ENCODE assay signal across 13 cellular contexts in genomic region chr17:8837438-8838075, GRCh38. TPM values are rescaled to one million over a fixed set of nuclear protein-coding genes. Genes with fewer than 3 reads are reported as not detected.
DNase-seq lines count a peak whose midpoint lies in the region; ATAC-seq lines count a peak whose summit lies in the region.
"Had no signal": no experiment of that assay in that cellular context is flagged by ENCODE, and none has a peak within 500 bp of the region (broad histone marks: within the 10 kb centered on the region; RNA-seq: fewer than 3 reads in every experiment).

No MANE protein-coding gene starts in this region.

- H3K27me3 ChIP-seq in mesendoderm (ENCODE audit: insufficient read depth, low read length, poor library complexity), result no peaks in the 10 kb centered on the region

- in situ Hi-C loops in G401 (cut with HindIII; ENCODE audit: low sequenced_read_pairs), result no loop called here
- in situ Hi-C loops in KBM-7 (cut with MboI; ENCODE audit: low pct_unique_long_range_greater_than_20kb, low sequenced_read_pairs), result no loop called here

- H3K79me1 ChIP-seq in mesendoderm (ENCODE audit: low read length), result no peaks in the 10 kb centered on the region

- H3K18ac ChIP-seq in mesendoderm (ENCODE audit: low read length), result no peak overlapping the region

- no peak overlapping the region for H3K4ac ChIP-seq in mesendoderm (ENCODE audit: low read depth, low read length)

- no peak overlapping the region for H3K4me3 ChIP-seq in mesendoderm (ENCODE audit: low read length)

- H3K4me1 ChIP-seq in mesendoderm (ENCODE audit: control insufficient read depth, low read depth, low read length), result no peaks in the 10 kb centered on the region

- H3K27ac ChIP-seq in mesendoderm (ENCODE audit: low read depth, low read length), result no peak overlapping the region

- H3K4me2 ChIP-seq in mesendoderm (ENCODE audit: low read length), result no peak overlapping the region

- DNase-seq in Daoy (ENCODE audit: low read depth), result peak; percentile 74
- peak; percentile 36 for DNase-seq in M059J (ENCODE audit: low read depth)
- peak; percentile 44 for DNase-seq in ecto neural progenitor cell (ENCODE audit: low spot score)
- no peak for DNase-seq in mesendoderm
- no peak for DNase-seq in activated effector memory CD4-positive, alpha-beta T cell treated with Interleukin-2 at 50 U/mL for 16 hours
- DNase-seq in G401 (ENCODE audit: low spot score), result no peak
- no peak for DNase-seq in KBM-7
- DNase-seq: immature natural killer cell, NCI-H526 treated with DMSO at 0.1 percent for 48 hours, SIG-M5 had no signal

- peak overlapping the region; percentile 67 for H2AK5ac ChIP-seq in mesendoderm (ENCODE audit: low read length)

- H3K56ac ChIP-seq in mesendoderm (ENCODE audit: low read length), result no peak overlapping the region

- no peak overlapping the region for H4K8ac ChIP-seq in mesendoderm (ENCODE audit: low read depth, low read length)

- no peak overlapping the region for H2BK15ac ChIP-seq in mesendoderm (replicated peaks; ENCODE audit: low read depth)

- H4K5ac ChIP-seq in mesendoderm (ENCODE audit: low read length), result no peak overlapping the region

- no peak overlapping the region for H2BK5ac ChIP-seq in mesendoderm (ENCODE audit: low read length)

- no peak overlapping the region for H2BK120ac ChIP-seq in mesendoderm (ENCODE audit: low read depth, low read length)

- H3K79me2 ChIP-seq in mesendoderm (ENCODE audit: control insufficient read depth, insufficient read depth, low read length), result no peaks in the 10 kb centered on the region

- ATAC-seq in GM18502 (IDR thresholded peaks at IDR 0.05; ENCODE audit: poor library complexity, unreplicated experiment), result no peak
- ATAC-seq: HCT116 had no signal

- no peak overlapping the region for H3K9ac ChIP-seq in mesendoderm (ENCODE audit: low read length)

- no CpG with 5 or more reads among the region's 11 CpGs for WGBS in mesendoderm (ENCODE audit: extremely low coverage, insufficient coverage, low lambda C conversion rate)

- no peak overlapping the region for H3K23ac ChIP-seq in mesendoderm (ENCODE audit: low read length)

- no peaks in the 10 kb centered on the region for H3K36me3 ChIP-seq in mesendoderm (ENCODE audit: control insufficient read depth, insufficient read depth, low read length)

RNA-seq across cellular contexts. Expression of gene PIK3R6, which starts 29.9 kb away (rescaled TPM):
- not detected in 2 replicates for total RNA-seq in Daoy (2014; rRNA removed; shearing (Covaris generic))
- not detected in 2 replicates for total RNA-seq in M059J (2014; rRNA removed; shearing (Covaris generic))
- 0.01 TPM for polyA plus RNA-seq in mesendoderm (2013, experiment 1 of 2)
- polyA plus RNA-seq in mesendoderm (2013, experiment 2 of 2), result 0.03 TPM
- not detected in 2 replicates for total RNA-seq in G401 (2014; rRNA removed; shearing (Covaris generic))
- total RNA-seq: renal cortical epithelial cell had no signal

RNA-seq across cellular contexts. Expression of gene MFSD6L, which starts 38.4 kb away (rescaled TPM):
- total RNA-seq in Daoy (2014; rRNA removed; shearing (Covaris generic)), result not detected in 2 replicates
- total RNA-seq in M059J (2014; rRNA removed; shearing (Covaris generic)), result not detected in 2 replicates
- polyA plus RNA-seq in mesendoderm (2013, experiment 1 of 2), result 0.39 TPM
- polyA plus RNA-seq in mesendoderm (2013, experiment 2 of 2), result 0.34 TPM
- not detected in 2 replicates for total RNA-seq in G401 (2014; rRNA removed; shearing (Covaris generic))
- total RNA-seq: renal cortical epithelial cell had no signal
- polyA plus RNA-seq: immature natural killer cell had no signal

Comparison
In these comparisons a context has a peak if more than half of its experiments do, and no peak if none do; other contexts are left out.
1. DNase-seq: peak in Daoy (single experiment), M059J (single experiment) and ecto neural progenitor cell (single experiment); none in mesendoderm (single experiment), activated effector memory CD4-positive, alpha-beta T cell treated with Interleukin-2 at 50 U/mL for 16 hours (single experiment), G401 (single experiment) and KBM-7 (single experiment).